8 cellular contexts compared by ENCODE assay signal in genomic region chr9:129888085-129888808, GRCh38. TPM values are rescaled to one million over a fixed set of nuclear protein-coding genes. Genes with fewer than 3 reads are reported as not detected.
DNase-seq lines count a peak whose midpoint lies in the region; ATAC-seq and TF ChIP-seq lines count a peak whose summit lies in the region.

No MANE protein-coding gene starts in this region.

- no peaks in the 10 kb centered on the region for H3K9me3 Mint-ChIP-seq in Caco-2 (ENCODE audit: unreplicated experiment)

- peak; percentile 90 for DNase-seq in activated CD4-positive, CD25-positive, alpha-beta regulatory T cell treated with anti-CD3 and anti-CD28 coated beads, Interleukin-2, amount 50 U/mL, for 72 hours
- DNase-seq in effector CD4-positive, alpha-beta T cell = peak; percentile 87
- peak; percentile 82 to 94 (median 86) for DNase-seq in stimulated activated CD4-positive, alpha-beta T cell treated with anti-CD3 and anti-CD28 coated beads, Interleukin-12 subunit alpha, Interleukin-12 subunit beta, amount 100 ng/mL, for 48 hours (ENCODE audit: low read depth in 2 of 3, low spot score in 1 of 3)
- no peak for DNase-seq in Caco-2
- DNase-seq in sciatic nerve (ENCODE audit: low spot score) = no peak

- H3K4me1 ChIP-seq in BLaER1 treated with 17β-estradiol and CSF1 and Interleukin-3, amounts not matched to agents 10 nM and 100 nM = peaks cover 88 to 96% (median 93%) of the 10 kb centered on the region in 10 experiments
- peaks cover 18% of the 10 kb centered on the region for H3K4me1 ChIP-seq in Caco-2

- H3K27ac Mint-ChIP-seq in Caco-2 (ENCODE audit: unreplicated experiment) = no peak overlapping the region

- intact Hi-C loops in Caco-2 (cut with micrococcal nuclease; ENCODE audit: unreplicated experiment) = loop anchor here (10.0 kb wide), 1 partner anchor 357 kb away; no protein-coding TSS in a partner anchor
- intact Hi-C loops in sciatic nerve (cut with DNase I) = loop anchor here (10.0 kb wide), 2 partner anchors 167 to 347 kb away; partner anchors contain the start of gene GPR107

- POLR2A ChIA-PET in Caco-2 (lab: Charles Lee) = no interaction called here

- H3K36me3 Mint-ChIP-seq in Caco-2 (ENCODE audit: insufficient read depth, unreplicated experiment) = peaks cover 15% of the 10 kb centered on the region

- no TSS peak for BruUV-seq in Caco-2 (replicated peaks; lab: Mats Ljungman, UMichigan)

- no peaks in the 10 kb centered on the region for H3K27me3 ChIP-seq in BLaER1 treated with 17β-estradiol and CSF1 and Interleukin-3, amounts not matched to agents 10 nM and 100 nM
- H3K27me3 ChIP-seq in Caco-2 (replicated peaks; ENCODE audit: control insufficient read depth, insufficient read depth, low read length) = no peaks in the 10 kb centered on the region

- no peak overlapping the region for H3K4me3 Mint-ChIP-seq in Caco-2 (ENCODE audit: unreplicated experiment)

- no peaks in the 10 kb centered on the region for H3K9me3 ChIP-seq in BLaER1 treated with 17β-estradiol and CSF1 and Interleukin-3, amounts not matched to agents 10 nM and 100 nM (replicated peaks in 1 of 11)
- H3K9me3 ChIP-seq in Caco-2 = no peaks in the 10 kb centered on the region

- H3K27me3 Mint-ChIP-seq in Caco-2 (ENCODE audit: insufficient read depth, unreplicated experiment) = no peaks in the 10 kb centered on the region

- ATAC-seq in GM19455 (IDR thresholded peaks at IDR 0.05; ENCODE audit: unreplicated experiment) (peak; percentile 59), HG03521 (IDR thresholded peaks at IDR 0.05; ENCODE audit: unreplicated experiment) (peak; percentile 49), sciatic nerve (no peak)

- peaks cover 0 to 10% (median 0%) of the 10 kb centered on the region in 11 experiments; a peak in 3 of 22 replicates for H3K36me3 ChIP-seq in BLaER1 treated with 17β-estradiol and CSF1 and Interleukin-3, amounts not matched to agents 10 nM and 100 nM
- H3K36me3 ChIP-seq in Caco-2 (ENCODE audit: control insufficient read depth, insufficient read depth, low read length) = peaks cover 3% of the 10 kb centered on the region; the same call in 1 of the 2 replicates

- H3K4me1 Mint-ChIP-seq in Caco-2 (ENCODE audit: low read depth, unreplicated experiment) = peaks cover 10% of the 10 kb centered on the region

- no peak for TF ChIP-seq CTCF in Caco-2 (IDR thresholded peaks at IDR 0.05; ENCODE audit: insufficient read depth in 1 of 2, low read depth in 1 of 2, low read length in 1 of 2, severe bottlenecking in 1 of 2, unreplicated experiment in 1 of 2)

- H3K4me3 ChIP-seq in BLaER1 treated with 17β-estradiol and CSF1 and Interleukin-3, amounts not matched to agents 10 nM and 100 nM = peak overlapping the region; percentile 21 to 56 (median 38); a peak in 16 of 20 replicates
- no peak overlapping the region for H3K4me3 ChIP-seq in Caco-2 (ENCODE audit: low read depth, low read length)

- peak overlapping the region; percentile 87 to 99 (median 97) for H3K4me2 ChIP-seq in BLaER1 treated with 17β-estradiol and CSF1 and Interleukin-3, amounts not matched to agents 10 nM and 100 nM

- peak overlapping the region in 10 of 11 experiments; percentile 50 to 88 (median 82); a peak in 20 of 22 replicates for H3K27ac ChIP-seq in BLaER1 treated with 17β-estradiol and CSF1 and Interleukin-3, amounts not matched to agents 10 nM and 100 nM

- H3K9ac ChIP-seq in BLaER1 treated with 17β-estradiol and CSF1 and Interleukin-3, amounts not matched to agents 10 nM and 100 nM = peak overlapping the region in 10 of 11 experiments; percentile 27 to 81 (median 74); a peak in 19 of 22 replicates

- H4K20me1 ChIP-seq in BLaER1 treated with 17β-estradiol and CSF1 and Interleukin-3, amounts not matched to agents 10 nM and 100 nM = no peaks in the 10 kb centered on the region; a peak in 1 of 22 replicates

- CTCF ChIA-PET in Caco-2 (lab: Charles Lee) = no interaction called here

RNA-seq across cellular contexts. Expression of gene USP20, which starts 53.0 kb away (rescaled TPM):
- total RNA-seq in Caco-2 (2022) (13.9 and 16.5 TPM in 2 replicates), sciatic nerve (28.7 TPM)

RNA-seq across cellular contexts. Expression of gene C9orf78, which starts 53.2 kb away (rescaled TPM):
- total RNA-seq in Caco-2 (2022) (38.3 and 44.1 TPM in 2 replicates), sciatic nerve (38.6 TPM)

Comparison
In these comparisons a context has a peak if more than half of its experiments do, and no peak if none do; other contexts are left out.
1. DNase-seq: peak in activated CD4-positive, CD25-positive, alpha-beta regulatory T cell treated with anti-CD3 and anti-CD28 coated beads, Interleukin-2, amount 50 U/mL, for 72 hours (single experiment), effector CD4-positive, alpha-beta T cell (single experiment) and stimulated activated CD4-positive, alpha-beta T cell treated with anti-CD3 and anti-CD28 coated beads, Interleukin-12 subunit alpha, Interleukin-12 subunit beta, amount 100 ng/mL, for 48 hours (3 of 3); none in Caco-2 (0 of 2) and sciatic nerve (single experiment).